ENCODE assay signal across 1 cellular context in genomic region chr17:71287246-71287828, GRCh38.
TF ChIP-seq lines count a peak whose summit lies in the region.

No MANE protein-coding gene starts in this region.

TF ChIP-seq in GM23338, 12 proteins besides CTCF, POLR2A, EP300 and RAD21 (continued from another document):
- TF ChIP-seq ETS1 (IDR thresholded peaks at IDR 0.05) (no peak), POLR2AphosphoS5 (IDR thresholded peaks at IDR 0.05; ENCODE audit: low read depth) (no peak), NANOG (IDR thresholded peaks at IDR 0.05; ENCODE audit: borderline replicate concordance) (no peak), EZH2 (IDR thresholded peaks at IDR 0.05; ENCODE audit: low read depth, unreplicated experiment) (no peak), ZNF331 (CRISPR knock-in tag; IDR thresholded peaks at IDR 0.05; ENCODE audit: low read depth) (no peak)
